ENCODE assay signal across 24 cellular contexts in genomic region chr7:28940741-28941385, GRCh38.
"Had no signal": no experiment of that assay in that cellular context is flagged by ENCODE, and none has a peak within 500 bp of the region (broad histone marks: within the 10 kb centered on the region; RNA-seq: fewer than 3 reads in every experiment).

No MANE protein-coding gene starts in this region.

- H3K27ac Mint-ChIP-seq: naive thymus-derived CD4-positive, alpha-beta T cell; stimulated activated naive CD8-positive, alpha-beta T cell treated with anti-CD3 and anti-CD28 coated beads, Interleukin-15, amount 100 ng/mL, for 72 hours had no signal

- H3K27ac ChIP-seq: dorsolateral prefrontal cortex, gastroesophageal sphincter, hepatocyte, left lung, lower lobe of right lung, suprapubic skin, upper lobe of left lung had no signal

- H3K4me1 ChIP-seq: gastroesophageal sphincter, left lung, lower lobe of right lung, suprapubic skin, upper lobe of left lung had no signal

- ATAC-seq: gastroesophageal sphincter; heart left ventricle; left lung; lower lobe of right lung; naive thymus-derived CD4-positive, alpha-beta T cell; sciatic nerve; stimulated activated naive CD8-positive, alpha-beta T cell treated with anti-CD3 and anti-CD28 coated beads, Interleukin-15, amount 100 ng/mL, for 72 hours had no signal

- H3K9me3 Mint-ChIP-seq: stimulated activated naive CD8-positive, alpha-beta T cell treated with anti-CD3 and anti-CD28 coated beads, Interleukin-15, amount 100 ng/mL, for 72 hours had no signal

- H3K4me3 Mint-ChIP-seq: naive thymus-derived CD4-positive, alpha-beta T cell; stimulated activated naive CD8-positive, alpha-beta T cell treated with anti-CD3 and anti-CD28 coated beads, Interleukin-15, amount 100 ng/mL, for 72 hours had no signal

- H3K79me2 ChIP-seq: hepatocyte had no signal

- H2AFZ ChIP-seq: hepatocyte had no signal

- H3K27me3 ChIP-seq: hepatocyte, left lung, suprapubic skin, upper lobe of left lung had no signal

- H3K36me3 ChIP-seq: gastroesophageal sphincter, heart left ventricle, left lung, lower lobe of right lung, suprapubic skin, upper lobe of left lung had no signal

- DNase-seq: caudate nucleus; cerebellar nuclear complex; dorsolateral prefrontal cortex; effector CD4-positive, alpha-beta T cell; foreskin fibroblast; heart left ventricle; kidney; left lung; lower lobe of right lung; midbrain; naive thymus-derived CD4-positive, alpha-beta T cell; nucleus accumbens; stimulated activated CD4-positive, alpha-beta T cell treated with anti-CD3 and anti-CD28 coated beads, Interleukin-12 subunit alpha, Interleukin-12 subunit beta, amount 100 ng/mL, for 4 hours; stimulated activated CD4-positive, alpha-beta T cell treated with anti-CD3 and anti-CD28 coated beads, Interleukin-1b, Interleukin-23, amount 100 ng/mL, for 48 hours; stimulated activated CD4-positive, alpha-beta T cell treated with anti-CD3 and anti-CD28 coated beads, Interleukin-4, amount 100 ng/mL, for 1 hour; stimulated activated CD8-positive, alpha-beta memory T cell treated with anti-CD3 and anti-CD28 coated beads, Interleukin-4, amount 100 ng/mL, for 48 hours; stimulated activated naive CD4-positive, alpha-beta T cell; stimulated activated naive CD8-positive, alpha-beta T cell treated with anti-CD3 and anti-CD28 coated beads, Interleukin-15, amount 100 ng/mL, for 72 hours; upper lobe of left lung had no signal

- H3K4me2 ChIP-seq: hepatocyte had no signal

- H3K9me3 ChIP-seq: gastroesophageal sphincter, heart left ventricle, left lung, lower lobe of right lung, suprapubic skin, upper lobe of left lung had no signal

- H3K4me1 Mint-ChIP-seq: naive thymus-derived CD4-positive, alpha-beta T cell; stimulated activated naive CD8-positive, alpha-beta T cell treated with anti-CD3 and anti-CD28 coated beads, Interleukin-15, amount 100 ng/mL, for 72 hours had no signal

- H3K4me3 ChIP-seq: dorsolateral prefrontal cortex, gastroesophageal sphincter, heart left ventricle, hepatocyte, left lung, lower lobe of right lung, smooth muscle cell, suprapubic skin, upper lobe of left lung had no signal

- H3K36me3 Mint-ChIP-seq: naive thymus-derived CD4-positive, alpha-beta T cell had no signal
